Comparison of ENCODE assay signal across 1 cellular context in the genomic region with DNA sequence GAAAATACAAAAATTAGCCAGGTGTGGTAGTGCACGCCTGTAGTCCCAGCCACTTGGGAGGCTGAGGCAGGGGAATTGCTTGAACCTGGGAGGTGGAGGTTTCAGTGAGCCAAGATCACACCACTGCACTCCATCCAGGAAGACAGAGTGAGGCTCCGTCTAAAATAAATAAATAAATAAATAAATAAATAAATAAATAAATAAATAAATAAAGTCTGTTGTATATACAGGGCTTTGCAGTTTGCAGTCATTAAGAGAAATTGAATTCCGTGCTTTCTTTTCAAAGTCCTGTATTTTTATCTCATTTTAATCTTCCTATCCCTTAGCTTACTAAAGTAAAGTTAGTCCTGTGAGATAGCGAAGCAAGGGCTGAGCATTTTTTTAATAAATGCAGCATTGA.
TF ChIP-seq lines count a peak whose summit lies in the region.

No MANE protein-coding gene starts in this region.

TF ChIP-seq in HEK293, 187 proteins besides CTCF, POLR2A, EP300 and RAD21 (continued from another document):
- TF ChIP-seq, protein P1, sequence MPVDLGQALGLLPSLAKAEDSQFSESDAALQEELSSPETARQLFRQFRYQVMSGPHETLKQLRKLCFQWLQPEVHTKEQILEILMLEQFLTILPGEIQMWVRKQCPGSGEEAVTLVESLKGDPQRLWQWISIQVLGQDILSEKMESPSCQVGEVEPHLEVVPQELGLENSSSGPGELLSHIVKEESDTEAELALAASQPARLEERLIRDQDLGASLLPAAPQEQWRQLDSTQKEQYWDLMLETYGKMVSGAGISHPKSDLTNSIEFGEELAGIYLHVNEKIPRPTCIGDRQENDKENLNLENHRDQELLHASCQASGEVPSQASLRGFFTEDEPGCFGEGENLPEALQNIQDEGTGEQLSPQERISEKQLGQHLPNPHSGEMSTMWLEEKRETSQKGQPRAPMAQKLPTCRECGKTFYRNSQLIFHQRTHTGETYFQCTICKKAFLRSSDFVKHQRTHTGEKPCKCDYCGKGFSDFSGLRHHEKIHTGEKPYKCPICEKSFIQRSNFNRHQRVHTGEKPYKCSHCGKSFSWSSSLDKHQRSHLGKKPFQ (tag by site-specific recombination; IDR thresholded peaks at IDR 0.05) = 0 out of 2 replicates have a peak, but pooled peaks have one; percentile 36
- peak; percentile 47 for TF ChIP-seq ZNF654 (tag by site-specific recombination; IDR thresholded peaks at IDR 0.05; ENCODE audit: low read depth)
- peak; percentile 67; the same call in 1 of the 2 replicates for TF ChIP-seq ZNF404 (tag by site-specific recombination; IDR thresholded peaks at IDR 0.05)
- TF ChIP-seq ZNF394 (tag by site-specific recombination; IDR thresholded peaks at IDR 0.05; ENCODE audit: borderline replicate concordance) = peak; percentile 96
- TF ChIP-seq ZBTB8A (tag by site-specific recombination; IDR thresholded peaks at IDR 0.05) = peak; percentile 81
- TF ChIP-seq ZNF433 (tag by site-specific recombination; IDR thresholded peaks at IDR 0.05; ENCODE audit: low read depth) = peak; percentile 64; the same call in 1 of the 2 replicates
- TF ChIP-seq ZNF202 (tag by site-specific recombination; IDR thresholded peaks at IDR 0.05; ENCODE audit: borderline replicate concordance) = peak; percentile 68; the same call in 1 of the 2 replicates
- peak; percentile 57; the same call in 1 of the 2 replicates for TF ChIP-seq ZNF629 (tag by site-specific recombination; IDR thresholded peaks at IDR 0.05)
- 0 out of 2 replicates have a peak, but pooled peaks have one; percentile 21 for TF ChIP-seq ZSCAN23 (tag by site-specific recombination; IDR thresholded peaks at IDR 0.05)
- peak; percentile 64; the same call in 1 of the 2 replicates for TF ChIP-seq GFI1B (tag by site-specific recombination; IDR thresholded peaks at IDR 0.05)
- peak; percentile 58; the same call in 1 of the 2 replicates for TF ChIP-seq ZFP37 (tag by site-specific recombination; IDR thresholded peaks at IDR 0.05)
- TF ChIP-seq GLI2 (tag by site-specific recombination; IDR thresholded peaks at IDR 0.05; ENCODE audit: borderline replicate concordance, low read depth) = peak; percentile 43; the same call in 1 of the 2 replicates
- TF ChIP-seq ZBTB11 (tag by site-specific recombination; conservative IDR thresholded peaks at IDR 0.05; ENCODE audit: low read depth) = peak; percentile 86
- TF ChIP-seq ZXDB (tag by site-specific recombination; IDR thresholded peaks at IDR 0.05) = peak; percentile 78
- TF ChIP-seq ZNF558 (tag by site-specific recombination; IDR thresholded peaks at IDR 0.05) = peak; percentile 58; the same call in 1 of the 2 replicates
- peak; percentile 34; the same call in 1 of the 2 replicates for TF ChIP-seq ZNF501 (tag by site-specific recombination; IDR thresholded peaks at IDR 0.05)
- peak; percentile 95 for TF ChIP-seq ZNF426 (tag by site-specific recombination; IDR thresholded peaks at IDR 0.05)
- peak; percentile 66 for TF ChIP-seq ZNF529 (tag by site-specific recombination; IDR thresholded peaks at IDR 0.05; ENCODE audit: insufficient replicate concordance)
- TF ChIP-seq ZNF791 (tag by site-specific recombination; IDR thresholded peaks at IDR 0.05) = peak; percentile 48; the same call in 1 of the 2 replicates
- TF ChIP-seq ZNF664 (tag by site-specific recombination; IDR thresholded peaks at IDR 0.05) = peak; percentile 74; the same call in 1 of the 2 replicates
- TF ChIP-seq ZNF354C (tag by site-specific recombination; IDR thresholded peaks at IDR 0.05; ENCODE audit: borderline replicate concordance, low read depth) = 0 out of 2 replicates have a peak, but pooled peaks have one; percentile 52
